In genomic region chr15:65532738-65533051, GRCh38 we compare ENCODE assay signal across 10 cellular contexts. TPM values are rescaled to one million over a fixed set of nuclear protein-coding genes. Genes with fewer than 3 reads are reported as not detected.
DNase-seq lines count a peak whose midpoint lies in the region; ATAC-seq, FAIRE-seq and TF ChIP-seq lines count a peak whose summit lies in the region.
"Had no signal": no experiment of that assay in that cellular context is flagged by ENCODE, and none has a peak within 500 bp of the region (broad histone marks: within the 10 kb centered on the region; RNA-seq: fewer than 3 reads in every experiment).

No MANE protein-coding gene starts in this region.

- no peak overlapping the region for H2BK120ac ChIP-seq in mesenchymal stem cell (ENCODE audit: low read depth, low read length)

- H2AK5ac ChIP-seq in mesenchymal stem cell (ENCODE audit: low read length, severe bottlenecking), result no peak overlapping the region

- ATAC-seq in gastroesophageal sphincter, result no peak

- no peaks in the 10 kb centered on the region for H3K36me3 Mint-ChIP-seq in astrocyte (ENCODE audit: low read depth, unreplicated experiment)

- no peak overlapping the region for H2BK12ac ChIP-seq in mesenchymal stem cell (ENCODE audit: low read length in 2 of 2)

- H3K4me1 ChIP-seq in BLaER1 (peaks cover 35% of the 10 kb centered on the region), HUES6 (ENCODE audit: control insufficient read depth, insufficient read depth, low read length) (peaks cover 31% of the 10 kb centered on the region), astrocyte (ENCODE audit: insufficient read depth, low read length) (peaks cover 14% of the 10 kb centered on the region), mesenchymal stem cell (ENCODE audit: control insufficient read depth, insufficient read depth, low read depth, low read length) (peaks cover 5% of the 10 kb centered on the region), gastroesophageal sphincter (peaks cover 0 to 34% (median 2%) of the 10 kb centered on the region in 3 donors)

- no peak for TF ChIP-seq CTCF in astrocyte (IDR thresholded peaks at IDR 0.05; ENCODE audit: insufficient read depth, low read depth, low read length)
- TF ChIP-seq CTCF in gastroesophageal sphincter (IDR thresholded peaks at IDR 0.05), result no peak

- H3K27me3 ChIP-seq in BLaER1 (no peaks in the 10 kb centered on the region), HUES6 (ENCODE audit: control insufficient read depth, insufficient read depth, low read length) (no peaks in the 10 kb centered on the region), astrocyte (ENCODE audit: insufficient read depth, low read length) (no peaks in the 10 kb centered on the region), mesenchymal stem cell (ENCODE audit: control insufficient read depth in 1 of 2, insufficient read depth in 1 of 2, low read length in 2 of 2) (no peaks in the 10 kb centered on the region), gastroesophageal sphincter (no peaks in the 10 kb centered on the region)

- H3K4me3 Mint-ChIP-seq in astrocyte (ENCODE audit: unreplicated experiment), result peak overlapping the region; percentile 52

- no peak overlapping the region for H3K9ac ChIP-seq in BLaER1
- H3K9ac ChIP-seq in HUES6 (ENCODE audit: low read length), result no peak overlapping the region
- H3K9ac ChIP-seq in astrocyte (ENCODE audit: low read length), result no peak overlapping the region
- no peak overlapping the region for H3K9ac ChIP-seq in mesenchymal stem cell (ENCODE audit: low read length)

- H3K9me3 ChIP-seq in BLaER1, result peaks cover 8% of the 10 kb centered on the region
- no peaks in the 10 kb centered on the region for H3K9me3 ChIP-seq in HUES6 (ENCODE audit: control insufficient read depth, insufficient read depth, low read depth, low read length)
- H3K9me3 ChIP-seq in astrocyte (ENCODE audit: insufficient read depth, low read depth, low read length), result no peaks in the 10 kb centered on the region
- H3K9me3 ChIP-seq in mesenchymal stem cell (ENCODE audit: control insufficient read depth, low read length), result no peaks in the 10 kb centered on the region
- no peaks in the 10 kb centered on the region for H3K9me3 ChIP-seq in gastroesophageal sphincter

- H4K91ac ChIP-seq in mesenchymal stem cell (ENCODE audit: low read length), result no peak overlapping the region

- H3K4ac ChIP-seq in mesenchymal stem cell (ENCODE audit: low read depth in 1 of 2, low read length in 2 of 2), result no peak overlapping the region

- H3K4me2 ChIP-seq in BLaER1 (peak overlapping the region; percentile 90), astrocyte (ENCODE audit: low read length) (peak overlapping the region; percentile 96), mesenchymal stem cell (ENCODE audit: low read length, poor library complexity, severe bottlenecking) (no peak overlapping the region)

- DNase-seq in astrocyte (ENCODE audit: low read depth), result peak; percentile 52
- DNase-seq in mesenchymal stem cell, result peak; percentile 85
- no peak for DNase-seq in OCI-M2 (lab: John Stamatoyannopoulos, UW; ENCODE audit: unreplicated experiment)
- no peak for DNase-seq in NCI-H510A (lab: John Stamatoyannopoulos, UW)
- DNase-seq in NCI-H2227 (lab: John Stamatoyannopoulos, UW; ENCODE audit: unreplicated experiment), result no peak
- DNase-seq: activated T-cell treated with anti-CD3 and anti-CD28 coated beads, Interleukin-2, amount 50 U/mL, for 48 hours; NCI-H1105 treated with DMSO at 0.1 percent for 48 hours had no signal

- no peak overlapping the region for H3K27ac Mint-ChIP-seq in astrocyte (ENCODE audit: unreplicated experiment)

- H3K79me1 ChIP-seq in mesenchymal stem cell (replicated peaks; ENCODE audit: low read length, poor library complexity, severe bottlenecking), result no peaks in the 10 kb centered on the region

- FAIRE-seq in astrocyte (lab: Jason Lieb, UNC), result no peak

- H2BK5ac ChIP-seq in mesenchymal stem cell (ENCODE audit: low read depth, low read length, poor library complexity, severe bottlenecking), result no peak overlapping the region

- no peak overlapping the region for H3K18ac ChIP-seq in mesenchymal stem cell (ENCODE audit: low read depth in 1 of 2, low read length in 2 of 2)

- no peak for TF ChIP-seq POLR2A in gastroesophageal sphincter (IDR thresholded peaks at IDR 0.05)

- H3K4me1 Mint-ChIP-seq in astrocyte (ENCODE audit: low read depth, unreplicated experiment), result peaks cover 33% of the 10 kb centered on the region

- H2AFZ ChIP-seq in astrocyte (ENCODE audit: low read depth, low read length) (no peak overlapping the region), mesenchymal stem cell (ENCODE audit: low read depth, low read length) (no peak overlapping the region)

- H3K14ac ChIP-seq in mesenchymal stem cell (ENCODE audit: low read length in 2 of 2), result no peak overlapping the region

- peaks cover 74% of the 10 kb centered on the region for H3K79me2 ChIP-seq in astrocyte (ENCODE audit: insufficient read depth, low read length)

- no peak for TF ChIP-seq EP300 in gastroesophageal sphincter (IDR thresholded peaks at IDR 0.05)

- H3K27me3 Mint-ChIP-seq in astrocyte (ENCODE audit: low read depth, unreplicated experiment), result no peaks in the 10 kb centered on the region

- no peak overlapping the region for H4K8ac ChIP-seq in mesenchymal stem cell (ENCODE audit: low read length)

- H3K4me3 ChIP-seq in BLaER1 (no peak overlapping the region), HUES6 (ENCODE audit: low read depth, low read length) (peak overlapping the region; percentile 14; the same call in 1 of the 2 replicates), astrocyte (ENCODE audit: insufficient read depth, low read depth, low read length) (no peak overlapping the region), mesenchymal stem cell (ENCODE audit: insufficient read depth in 1 of 2, low read depth in 1 of 2, low read length in 2 of 2) (no peak overlapping the region), gastroesophageal sphincter (no peak overlapping the region)

- H3K27ac ChIP-seq in BLaER1 (no peak overlapping the region), HUES6 (ENCODE audit: low read depth, low read length) (no peak overlapping the region), astrocyte (ENCODE audit: low read depth, low read length) (no peak overlapping the region), mesenchymal stem cell (ENCODE audit: low read length, poor library complexity, severe bottlenecking) (no peak overlapping the region), gastroesophageal sphincter (no peak overlapping the region)

- WGBS in mesenchymal stem cell, result 8% methylated on average over 1 of the region's 1 CpG
- 64 to 92% methylated on average over 1 of the region's 1 CpG for WGBS in gastroesophageal sphincter (ENCODE audit: low coverage in 1 of 2), 2 donors

- H3K36me3 ChIP-seq in BLaER1 (peaks cover 37% of the 10 kb centered on the region), HUES6 (ENCODE audit: control insufficient read depth, insufficient read depth, low read length) (no peaks in the 10 kb centered on the region), astrocyte (ENCODE audit: insufficient read depth, low read length) (peaks cover 3% of the 10 kb centered on the region), mesenchymal stem cell (ENCODE audit: control insufficient read depth in 1 of 2, insufficient read depth in 2 of 2, low read depth in 1 of 2, low read length in 2 of 2) (peaks cover 0 to 3% of the 10 kb centered on the region in 2 experiments), gastroesophageal sphincter (no peaks in the 10 kb centered on the region)

- H3K9me3 Mint-ChIP-seq in astrocyte (ENCODE audit: unreplicated experiment), result no peaks in the 10 kb centered on the region

- no peak overlapping the region for H2BK15ac ChIP-seq in mesenchymal stem cell (ENCODE audit: low read depth, poor library complexity, severe bottlenecking)

- no peak overlapping the region for H3K23ac ChIP-seq in mesenchymal stem cell (ENCODE audit: low read length in 2 of 2)

- H4K20me1 ChIP-seq in BLaER1, result peaks cover 65% of the 10 kb centered on the region
- H4K20me1 ChIP-seq in astrocyte (ENCODE audit: insufficient read depth, low read length), result peaks cover 55% of the 10 kb centered on the region

RNA-seq across cellular contexts. Expression of gene HACD3, which starts 2.4 kb away (rescaled TPM):
- 122 and 129 TPM in 2 replicates for total RNA-seq in astrocyte
- polyA plus RNA-seq in mesenchymal stem cell (2013, experiment 1 of 2), result 73.7 TPM
- polyA plus RNA-seq in mesenchymal stem cell (2013, experiment 2 of 2), result 76.8 TPM
- 10 to 100 TPM; 26.0 to 34.9 (median 29.6) TPM for total RNA-seq in gastroesophageal sphincter

RNA-seq across cellular contexts. Expression of gene DPP8, which starts 15.2 kb away (rescaled TPM):
- 25.7 and 29.5 TPM in 2 replicates for total RNA-seq in astrocyte
- 20.7 TPM for polyA plus RNA-seq in mesenchymal stem cell (2013, experiment 1 of 2)
- 21.8 TPM for polyA plus RNA-seq in mesenchymal stem cell (2013, experiment 2 of 2)
- 10 to 100 TPM; 33.1 to 66.9 (median 47.9) TPM for total RNA-seq in gastroesophageal sphincter

Comparison
In these comparisons a context has a peak if more than half of its experiments do, and no peak if none do; other contexts are left out.
1. DNase-seq: peak in astrocyte (single experiment) and mesenchymal stem cell (single experiment); none in OCI-M2 (single experiment), NCI-H510A (single experiment) and NCI-H2227 (single experiment).